In the genomic region with DNA sequence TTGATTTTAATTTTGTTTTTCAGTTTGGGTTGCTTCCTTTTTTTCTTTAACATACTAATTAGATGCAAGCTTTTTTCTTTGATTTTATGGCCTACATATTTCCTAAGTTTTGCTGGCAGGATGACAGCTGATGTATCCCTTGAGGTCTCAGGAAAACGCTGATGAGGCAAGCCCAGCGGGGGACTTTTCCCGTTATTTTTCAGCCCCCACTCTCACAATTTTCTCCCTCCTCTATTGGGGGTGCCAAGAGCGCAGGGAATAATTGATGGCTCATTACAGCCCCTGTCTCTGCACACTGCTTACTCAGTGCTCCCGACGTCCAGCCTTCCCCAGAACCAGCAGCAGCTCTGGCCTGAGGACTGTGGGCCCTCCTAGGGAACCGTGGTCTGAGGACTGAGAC, we compare ENCODE assay signal across 18 cellular contexts. TPM values are rescaled to one million over a fixed set of nuclear protein-coding genes. Genes with fewer than 3 reads are reported as not detected.
A peak's percentile ranks its signal among the peaks of the same experiment; 100 is the strongest.
DNase-seq lines count a peak whose midpoint lies in the region; ATAC-seq and TF ChIP-seq lines count a peak whose summit lies in the region.
"Had no signal": no experiment of that assay in that cellular context is flagged by ENCODE, and none has a peak within 500 bp of the region (broad histone marks: within the 10 kb centered on the region; RNA-seq: fewer than 3 reads in every experiment).

No MANE protein-coding gene starts in this region.

- TF ChIP-seq POLR2A in spleen (IDR thresholded peaks at IDR 0.05), result no peak

- peak overlapping the region; percentile 55 for H3K27ac Mint-ChIP-seq in CD8-positive, alpha-beta T cell
- H3K27ac Mint-ChIP-seq in mesothelial cell of epicardium, result peak overlapping the region; percentile 36
- H3K27ac Mint-ChIP-seq: CD4-positive, alpha-beta T cell had no signal

- WGBS in spleen, 5 donors, result 82 to 87% (median 86%) methylated on average over 6 to 7 of the region's 7 CpGs

- H3K4me3 Mint-ChIP-seq in CD8-positive, alpha-beta T cell, result no peak overlapping the region
- no peak overlapping the region for H3K4me3 Mint-ChIP-seq in mesothelial cell of epicardium
- H3K4me3 Mint-ChIP-seq: CD4-positive, alpha-beta T cell had no signal

- intact Hi-C loops in CD8-positive, alpha-beta T cell (cut with DNase I, micrococcal nuclease), result no loop called here
- intact Hi-C loops in spleen (cut with DNase I; ENCODE audit: low total_unique reads), result no loop called here

- no peaks in the 10 kb centered on the region for H3K9me3 Mint-ChIP-seq in CD8-positive, alpha-beta T cell
- peaks cover 5% of the 10 kb centered on the region for H3K9me3 Mint-ChIP-seq in mesothelial cell of epicardium
- H3K9me3 Mint-ChIP-seq: CD4-positive, alpha-beta T cell had no signal

- no peaks in the 10 kb centered on the region for H3K4me1 ChIP-seq in CD8-positive, alpha-beta T cell (ENCODE audit: insufficient read depth, low read length)
- H3K4me1 ChIP-seq in spleen, result no peaks in the 10 kb centered on the region
- H3K4me1 ChIP-seq: Peyer's patch had no signal

- H3K27me3 Mint-ChIP-seq in CD8-positive, alpha-beta T cell (ENCODE audit: low read depth), result no peaks in the 10 kb centered on the region
- no peaks in the 10 kb centered on the region for H3K27me3 Mint-ChIP-seq in mesothelial cell of epicardium (ENCODE audit: low read depth)
- H3K27me3 Mint-ChIP-seq: CD4-positive, alpha-beta T cell had no signal

- no peaks in the 10 kb centered on the region for H3K9me3 ChIP-seq in CD8-positive, alpha-beta T cell (ENCODE audit: low read length)
- no peaks in the 10 kb centered on the region for H3K9me3 ChIP-seq in spleen
- H3K9me3 ChIP-seq: Peyer's patch had no signal

- CTCF ChIA-PET in CD8-positive, alpha-beta T cell (lab: Charles Lee), result no interaction called here

- ATAC-seq in CD8-positive, alpha-beta T cell, result no peak
- ATAC-seq in HG02798 (IDR thresholded peaks at IDR 0.05; ENCODE audit: poor library complexity, unreplicated experiment) (no peak), GM21723 (IDR thresholded peaks at IDR 0.05; ENCODE audit: unreplicated experiment) (no peak)

- peaks cover 78% of the 10 kb centered on the region for H3K36me3 Mint-ChIP-seq in CD8-positive, alpha-beta T cell
- peaks cover 25% of the 10 kb centered on the region for H3K36me3 Mint-ChIP-seq in mesothelial cell of epicardium

- no peak overlapping the region for H3K4me3 ChIP-seq in CD8-positive, alpha-beta T cell (ENCODE audit: low read depth, low read length)
- H3K4me3 ChIP-seq in choroid plexus epithelial cell (ENCODE audit: low read depth, low read length), result no peak overlapping the region
- H3K4me3 ChIP-seq in spleen, result no peak overlapping the region
- H3K4me3 ChIP-seq: Peyer's patch had no signal

- no peaks in the 10 kb centered on the region for H3K4me1 Mint-ChIP-seq in CD8-positive, alpha-beta T cell (ENCODE audit: low read depth)
- H3K4me1 Mint-ChIP-seq in mesothelial cell of epicardium, result peaks cover 34% of the 10 kb centered on the region

- POLR2A ChIA-PET in CD8-positive, alpha-beta T cell (lab: Charles Lee), result no interaction called here

- H3K36me3 ChIP-seq in CD8-positive, alpha-beta T cell (ENCODE audit: insufficient read depth, low read length), result peaks cover 27% of the 10 kb centered on the region
- peaks cover 3 to 100% (median 61%) of the 10 kb centered on the region in 6 donors for H3K36me3 ChIP-seq in spleen

- no peak for DNase-seq in CD8-positive, alpha-beta T cell
- DNase-seq in choroid plexus epithelial cell (ENCODE audit: low read depth), result peak; percentile 30
- DNase-seq in mesothelial cell of epicardium (ENCODE audit: low spot score in 2 of 2, unreplicated experiment in 2 of 2), result no peak
- DNase-seq in spleen, result peak; percentile 27
- DNase-seq in NCI-H2029 treated with DMSO at 0.1 percent for 48 hours (lab: John Stamatoyannopoulos, UW), result no peak
- DNase-seq: CD4-positive, alpha-beta T cell; DMS153; GDM1; KG1; NCI-H1105 treated with DMSO at 0.1 percent for 48 hours; NCI-H1694; NCI-H510A; NCI-H748 treated with DMSO at 0.1 percent for 48 hours; NK-92 treated with Interleukin-12 subunit alpha and Interleukin-12 subunit beta, amount 100 ng/mL, for 24 hours; Peyer's patch; Right ventricle myocardium superior had no signal

- no peak overlapping the region for H3K27ac ChIP-seq in CD8-positive, alpha-beta T cell (ENCODE audit: low read depth, low read length)
- no peak overlapping the region for H3K27ac ChIP-seq in spleen
- H3K27ac ChIP-seq: Peyer's patch had no signal

- H3K27me3 ChIP-seq in CD8-positive, alpha-beta T cell (ENCODE audit: insufficient read depth, low read length), result no peaks in the 10 kb centered on the region
- no peaks in the 10 kb centered on the region for H3K27me3 ChIP-seq in spleen (replicated peaks in 1 of 7)
- H3K27me3 ChIP-seq: Peyer's patch had no signal

- no peak for TF ChIP-seq CTCF in CD8-positive, alpha-beta T cell (IDR thresholded peaks at IDR 0.05)
- TF ChIP-seq CTCF in choroid plexus epithelial cell (conservative IDR thresholded peaks at IDR 0.05; ENCODE audit: low read depth, low read length) (no peak), mesothelial cell of epicardium (IDR thresholded peaks at IDR 0.05; ENCODE audit: unreplicated experiment) (no peak), spleen (IDR thresholded peaks at IDR 0.05 in 8 of 11, conservative IDR thresholded peaks at IDR 0.05 in 3 of 11) (no peak)

RNA-seq across cellular contexts. Expression of a gene that starts 38.7 kb away (rescaled TPM):
- not detected for total RNA-seq in CD8-positive, alpha-beta T cell
- total RNA-seq in mesothelial cell of epicardium, result 30.9 to 35.9 TPM (median 31.9 TPM) in 3 replicates
- total RNA-seq in spleen, result 10 to 100 TPM; 12.9 to 88.7 (median 34.9) TPM
- polyA plus RNA-seq in spleen, result 10 to 100 TPM in 1 of 3 donors, 1 to 10 TPM in 2; 1.7 to 13.5 (median 2.9) TPM
- total RNA-seq: CD4-positive, alpha-beta T cell had no signal

Comparison
In these comparisons a context has a peak if more than half of its experiments do, and no peak if none do; other contexts are left out.
1. DNase-seq: peak in choroid plexus epithelial cell (single experiment) and spleen (single experiment); none in CD8-positive, alpha-beta T cell (0 of 7), mesothelial cell of epicardium (0 of 2) and NCI-H2029 treated with DMSO at 0.1 percent for 48 hours (single experiment).
2. RNA of a gene that starts 38.7 kb away (total RNA-seq): 12.9 to 88.7 TPM in spleen and 30.9 to 35.9 TPM in mesothelial cell of epicardium; not detected in CD8-positive, alpha-beta T cell; every median in the first group is over 10 times any median in the second.